Comparison of ENCODE assay signal across 10 cellular contexts in the genomic region with DNA sequence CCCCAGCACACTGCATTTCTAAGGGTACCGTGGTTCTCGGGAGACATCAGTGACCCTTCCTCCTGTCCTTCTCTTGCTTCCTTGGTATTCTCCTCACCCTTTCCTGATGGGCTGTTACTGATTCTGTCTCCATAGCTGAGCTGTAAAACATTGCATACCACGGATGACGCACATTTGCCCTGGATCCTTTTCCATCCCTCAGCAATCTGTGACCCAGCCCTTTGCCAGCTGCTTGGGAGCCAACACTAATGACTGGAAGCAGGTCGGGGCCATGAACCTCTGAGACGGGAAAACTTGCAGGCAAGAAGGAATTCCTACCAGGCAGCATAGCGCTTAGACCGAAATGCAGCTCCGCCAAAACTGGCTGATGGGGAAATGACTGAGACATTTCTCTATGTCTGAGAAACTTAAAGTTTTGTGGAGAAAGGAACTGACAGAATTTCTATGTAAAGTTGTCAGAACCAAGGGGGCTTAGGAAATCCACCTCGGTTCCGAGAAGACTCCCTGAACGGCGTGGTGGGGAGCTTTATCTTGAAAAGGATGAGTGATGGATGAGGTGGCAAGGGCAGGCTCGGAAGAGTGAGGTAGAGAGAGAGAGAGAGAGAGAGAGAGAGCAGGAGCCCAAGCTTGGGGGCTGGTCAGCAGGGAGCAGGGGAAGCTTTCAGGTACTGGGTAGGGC. TPM values are rescaled to one million over a fixed set of nuclear protein-coding genes. Genes with fewer than 3 reads are reported as not detected.
DNase-seq lines count a peak whose midpoint lies in the region; ATAC-seq, FAIRE-seq and TF ChIP-seq lines count a peak whose summit lies in the region.
"Had no signal": no experiment of that assay in that cellular context is flagged by ENCODE, and none has a peak within 500 bp of the region (broad histone marks: within the 10 kb centered on the region; RNA-seq: fewer than 3 reads in every experiment).

No MANE protein-coding gene starts in this region.

- no peaks in the 10 kb centered on the region for H3K27me3 ChIP-seq in GM12878 (replicated peaks in 1 of 2; ENCODE audit: control insufficient read depth in 2 of 2, insufficient read depth in 2 of 2, low read length in 1 of 2)
- peaks cover 0 to 14% of the 10 kb centered on the region in 2 experiments for H3K27me3 ChIP-seq in mesenchymal stem cell (ENCODE audit: control insufficient read depth in 1 of 2, insufficient read depth in 1 of 2, low read length in 2 of 2)

- TF ChIP-seq RAD21 in GM12878 (IDR thresholded peaks at IDR 0.05; ENCODE audit: insufficient read depth, low read depth, low read length) = no peak

- H3K79me2 ChIP-seq in GM12878 (ENCODE audit: control insufficient read depth, insufficient read depth, low read length) = no peaks in the 10 kb centered on the region

- in situ Hi-C loops in GM12878 (cut with MboI) = no loop called here

- H3K18ac ChIP-seq in mesenchymal stem cell (ENCODE audit: low read depth in 1 of 2, low read length in 2 of 2) = peak overlapping the region in 1 of 2 experiments; percentile 46

- POLR2A ChIA-PET in GM12878 (lab: Charles Lee) = interaction anchor here (0.6 to 1.0 kb wide), 2 partner anchors 14 to 141 kb away, joined by 3 to 5 read pairs; no protein-coding TSS in a partner anchor

- peak overlapping the region in 1 of 2 experiments; percentile 21 for H2BK12ac ChIP-seq in mesenchymal stem cell (ENCODE audit: low read length in 2 of 2)

- H2BK15ac ChIP-seq in mesenchymal stem cell (ENCODE audit: low read depth, poor library complexity, severe bottlenecking) = no peak overlapping the region

- H4K91ac ChIP-seq in mesenchymal stem cell (ENCODE audit: low read length) = no peak overlapping the region

- H2BK120ac ChIP-seq in mesenchymal stem cell (ENCODE audit: low read depth, low read length) = no peak overlapping the region

- H3K27ac Mint-ChIP-seq in HFFc6 = peak overlapping the region; percentile 96
- H3K27ac Mint-ChIP-seq: IgD-negative memory B cell had no signal

- H3K27ac ChIP-seq in GM12878 (ENCODE audit: control insufficient read depth, insufficient read depth) (peak overlapping the region; percentile 71), mesenchymal stem cell (ENCODE audit: low read length, poor library complexity, severe bottlenecking) (peak overlapping the region; percentile 65)

- H3K4me3 ChIP-seq in GM12878 = no peak overlapping the region
- peak overlapping the region in 1 of 2 experiments; percentile 52 for H3K4me3 ChIP-seq in mesenchymal stem cell (ENCODE audit: insufficient read depth in 1 of 2, low read depth in 1 of 2, low read length in 2 of 2)

- no peak for TF ChIP-seq EP300 in GM12878 (IDR thresholded peaks at IDR 0.05; ENCODE audit: borderline replicate concordance in 1 of 2, control insufficient read depth in 1 of 2, low read depth in 2 of 2, low read length in 2 of 2)

- no peaks in the 10 kb centered on the region; the same call in none of the 2 replicates for H3K27me3 Mint-ChIP-seq in HFFc6 (ENCODE audit: insufficient read depth)

- RAD21 ChIA-PET in GM12878 (lab: Charles Lee; ENCODE audit: unreplicated experiment) = interaction anchor here (1.0 to 3.4 kb wide), 5 partner anchors 44 to 93 kb away, joined by 3 to 17 read pairs (median 3); partner anchors contain the start of gene TUBB2A

- H3K9ac ChIP-seq in GM12878 (ENCODE audit: control insufficient read depth, insufficient read depth, low read length) (no peak overlapping the region), mesenchymal stem cell (ENCODE audit: low read length) (peak overlapping the region; percentile 84)

- peaks cover 75% of the 10 kb centered on the region for H3K4me1 Mint-ChIP-seq in HFFc6 (ENCODE audit: low read depth)

- peak overlapping the region; percentile 72 for H4K8ac ChIP-seq in mesenchymal stem cell (ENCODE audit: low read length)

- no peak overlapping the region for H3K14ac ChIP-seq in mesenchymal stem cell (ENCODE audit: low read length in 2 of 2)

- TF ChIP-seq POLR2A in GM12878 (IDR thresholded peaks at IDR 0.05; ENCODE audit: low read depth, low read length) = no peak

- H3K4me2 ChIP-seq in GM12878 (ENCODE audit: control insufficient read depth, insufficient read depth) (peak overlapping the region; percentile 75), mesenchymal stem cell (ENCODE audit: low read length, poor library complexity, severe bottlenecking) (no peak overlapping the region)

- no peak overlapping the region for H2BK5ac ChIP-seq in mesenchymal stem cell (ENCODE audit: low read depth, low read length, poor library complexity, severe bottlenecking)

- SMC1A ChIA-PET in GM12878 (lab: Charles Lee; ENCODE audit: uncharacterized antibody, unreplicated experiment) = interaction anchor here (1.0 to 1.5 kb wide), 6 partner anchors 11 to 525 kb away, joined by 3 to 4 read pairs (median 3); no protein-coding TSS in a partner anchor

- H3K4me1 ChIP-seq in GM12878 (ENCODE audit: control insufficient read depth, insufficient read depth, low read length) (peaks cover 47% of the 10 kb centered on the region), mesenchymal stem cell (ENCODE audit: control insufficient read depth, insufficient read depth, low read depth, low read length) (peaks cover 6% of the 10 kb centered on the region)

- H3K9me3 ChIP-seq in GM12878 (replicated peaks; ENCODE audit: control insufficient read depth, insufficient read depth, low read length) (peaks cover 4% of the 10 kb centered on the region; the same call in 2 of the 3 replicates), mesenchymal stem cell (ENCODE audit: control insufficient read depth, low read length) (no peaks in the 10 kb centered on the region)

- peaks cover 4% of the 10 kb centered on the region for H3K9me3 Mint-ChIP-seq in HFFc6

- no peak overlapping the region for H3K23ac ChIP-seq in mesenchymal stem cell (ENCODE audit: low read length in 2 of 2)

- H2AK5ac ChIP-seq in mesenchymal stem cell (ENCODE audit: low read length, severe bottlenecking) = no peak overlapping the region

- ATAC-seq in GM12878 (peak; percentile 8; the same call in 1 of the 3 replicates), HG02970 (IDR thresholded peaks at IDR 0.05; ENCODE audit: low FRiP score, unreplicated experiment) (no peak)

- intact Hi-C loops in GM12878 (cut with micrococcal nuclease; ENCODE audit: unreplicated experiment) = loop anchor here (2.0 to 10.0 kb wide), 3 partner anchors 45 to 343 kb away; no protein-coding TSS in a partner anchor

- no peaks in the 10 kb centered on the region for H3K36me3 ChIP-seq in GM12878 (ENCODE audit: control insufficient read depth in 2 of 2, insufficient read depth in 2 of 2, low read length in 1 of 2)
- no peaks in the 10 kb centered on the region for H3K36me3 ChIP-seq in mesenchymal stem cell (ENCODE audit: control insufficient read depth in 1 of 2, insufficient read depth in 2 of 2, low read depth in 1 of 2, low read length in 2 of 2)

- no peak for FAIRE-seq in GM12878 (lab: Jason Lieb, UNC)

- peak overlapping the region; percentile 82 for H3K4me3 Mint-ChIP-seq in HFFc6

- H3K79me1 ChIP-seq in mesenchymal stem cell (replicated peaks; ENCODE audit: low read length, poor library complexity, severe bottlenecking) = no peaks in the 10 kb centered on the region

- TF ChIP-seq CTCF in HFFc6 (IDR thresholded peaks at IDR 0.05) (no peak), GM12878 (IDR thresholded peaks at IDR 0.05 in 2 of 3, conservative IDR thresholded peaks at IDR 0.05 in 1 of 3; ENCODE audit: control insufficient read depth in 2 of 3, extremely low read depth in 1 of 3, insufficient read depth in 1 of 3, low read depth in 3 of 3, low read length in 3 of 3) (no peak)

- peak; percentile 83 for DNase-seq in AG08396 (ENCODE audit: low spot score)
- peak; percentile 89 for DNase-seq in HFFc6
- no peak for DNase-seq in GM12878 (ENCODE audit: low read depth, low spot score)
- peak; percentile 58 for DNase-seq in mesenchymal stem cell
- no peak for DNase-seq in DMS53 treated with DMSO at 0.1 percent for 48 hours (lab: John Stamatoyannopoulos, UW; ENCODE audit: unreplicated experiment)
- DNase-seq in DMS53 (lab: John Stamatoyannopoulos, UW) = no peak
- no peak for DNase-seq in stimulated activated CD4-positive, alpha-beta T cell treated with anti-CD3 and anti-CD28 coated beads, Interleukin-2, amount 100 ng/mL, for 24 hours
- DNase-seq: activated gamma-delta T cell treated with Interleukin-2 at 50 U/mL for 16 hours had no signal

- peak overlapping the region; percentile 31; the same call in 1 of the 2 replicates for H2AFZ ChIP-seq in GM12878 (ENCODE audit: control insufficient read depth, low read depth, low read length)
- no peak overlapping the region for H2AFZ ChIP-seq in mesenchymal stem cell (ENCODE audit: low read depth, low read length)

- no peaks in the 10 kb centered on the region for H4K20me1 ChIP-seq in GM12878 (ENCODE audit: control insufficient read depth, insufficient read depth)

- no TSS peak for BruUV-seq in GM12878 (replicated peaks; lab: Mats Ljungman, UMichigan)

- CTCF ChIA-PET in GM12878 (lab: Yijun Ruan, JAX) = interaction anchor here (1.0 to 3.0 kb wide), 5 partner anchors 18 to 51 kb away, joined by 3 to 10 read pairs (median 6); partner anchors contain the start of gene TUBB2A

- H3K4ac ChIP-seq in mesenchymal stem cell (ENCODE audit: low read depth in 1 of 2, low read length in 2 of 2) = no peak overlapping the region

- WGBS in GM12878 (ENCODE audit: insufficient coverage, insufficient replicate concordance, low lambda C conversion rate, missing lambda C conversion rate) = 89% methylated on average over 14 of the region's 14 CpGs
- 76% methylated on average over 14 of the region's 14 CpGs for WGBS in mesenchymal stem cell

- H3K36me3 Mint-ChIP-seq in HFFc6 (ENCODE audit: low read depth) = no peaks in the 10 kb centered on the region
- H3K36me3 Mint-ChIP-seq: IgD-negative memory B cell had no signal

RNA-seq across cellular contexts. Expression of gene TUBB2B, which starts 19.2 kb away (rescaled TPM):
- total RNA-seq in HFFc6 (2021; fragmentation: NEBNext Ultra II Directional; extraction: Animal tissue kit (Norgen Biotek cat#: 25700)) = 1 to 10 TPM in 3 of 6 experiments, under 1 TPM in 3; 0.14 to 1.3 (median 0.90) TPM
- total RNA-seq in GM12878 (2013; cell fraction: nucleolus; rRNA removed) = 1.7 TPM in 2 replicates
- 45.4 and 54.7 TPM in 2 replicates for total RNA-seq in GM12878 (2014; rRNA removed)
- 32.7 and 36.9 TPM in 2 replicates for total RNA-seq in GM12878 (2014; rRNA removed; fragmentation: Illumina TruSeq; extraction: Trizol)
- 55.4 and 63.2 TPM in 2 replicates for total RNA-seq in GM12878 (2021)
- 6.2 TPM for polyA plus RNA-seq in GM12878 (2011; ENCODE audit: low read depth)
- polyA plus RNA-seq in GM12878 (2011; rRNA removed) = 1.7 and 3.6 TPM in 2 replicates
- polyA plus RNA-seq in GM12878 (2011; cell fraction: cytosol; rRNA removed) = 3.4 and 5.6 TPM in 2 replicates
- polyA plus RNA-seq in GM12878 (2011; cell fraction: nucleus; rRNA removed) = 2.8 and 3.0 TPM in 2 replicates
- 19.4 and 30.4 TPM in 2 replicates for polyA plus RNA-seq in GM12878 (2012)
- polyA plus RNA-seq in GM12878 (2014; fragmentation: Illumina TruSeq; extraction: Trizol) = 14.3 and 30.9 TPM in 2 replicates
- 1 to 10 TPM; 2.6 to 5.8 TPM for polyA plus RNA-seq in GM12878 (2014; fragmentation: Nextera tagmentation; extraction: Ambion mirVana)
- 75.2 and 81.4 TPM in 2 replicates for polyA plus RNA-seq in GM12878 (2014; rRNA removed)
- 10 to 100 TPM in 1 of 2 experiments, 1 to 10 TPM in 1; 7.9 to 11.6 TPM for polyA plus RNA-seq in GM12878 (2016; fragmentation: Nextera tagmentation; extraction: Ambion mirVana)
- polyA minus RNA-seq in GM12878 (2011; rRNA and poly(A)+ RNA removed) = 2.8 and 4.0 TPM in 2 replicates
- polyA minus RNA-seq in GM12878 (2011; cell fraction: cytosol; rRNA and poly(A)+ RNA removed) = 0.67 and 1.7 TPM in 2 replicates
- polyA minus RNA-seq in GM12878 (2011; cell fraction: nucleus; rRNA and poly(A)+ RNA removed) = 0.86 and 1.1 TPM in 2 replicates
- 24.5 TPM for polyA plus RNA-seq in mesenchymal stem cell (2013, experiment 1 of 2)
- 25.5 TPM for polyA plus RNA-seq in mesenchymal stem cell (2013, experiment 2 of 2)

RNA-seq across cellular contexts. Expression of gene PSMG4, which starts 50.5 kb away (rescaled TPM):
- total RNA-seq in HFFc6 (2021; fragmentation: NEBNext Ultra II Directional; extraction: Animal tissue kit (Norgen Biotek cat#: 25700)) = 10 to 100 TPM; 14.9 to 20.1 (median 17.6) TPM
- 80.6 and 82.0 TPM in 2 replicates for total RNA-seq in GM12878 (2013; cell fraction: nucleolus; rRNA removed)
- 51.4 and 56.9 TPM in 2 replicates for total RNA-seq in GM12878 (2014; rRNA removed)
- total RNA-seq in GM12878 (2014; rRNA removed; fragmentation: Illumina TruSeq; extraction: Trizol) = 19.6 and 22.8 TPM in 2 replicates
- 32.4 and 32.9 TPM in 2 replicates for total RNA-seq in GM12878 (2021)
- 9.2 TPM for polyA plus RNA-seq in GM12878 (2011; ENCODE audit: low read depth)
- polyA plus RNA-seq in GM12878 (2011; rRNA removed) = 25.3 and 26.6 TPM in 2 replicates
- 35.6 and 60.0 TPM in 2 replicates for polyA plus RNA-seq in GM12878 (2011; cell fraction: cytosol; rRNA removed)
- 35.9 and 43.3 TPM in 2 replicates for polyA plus RNA-seq in GM12878 (2011; cell fraction: nucleus; rRNA removed)
- polyA plus RNA-seq in GM12878 (2012) = 17.4 and 18.7 TPM in 2 replicates
- 8.2 and 11.4 TPM in 2 replicates for polyA plus RNA-seq in GM12878 (2014; fragmentation: Illumina TruSeq; extraction: Trizol)
- 10 to 100 TPM in 1 of 2 experiments, 1 to 10 TPM in 1; 7.1 to 14.2 TPM for polyA plus RNA-seq in GM12878 (2014; fragmentation: Nextera tagmentation; extraction: Ambion mirVana)
- 62.6 and 67.1 TPM in 2 replicates for polyA plus RNA-seq in GM12878 (2014; rRNA removed)
- polyA plus RNA-seq in GM12878 (2016; fragmentation: Nextera tagmentation; extraction: Ambion mirVana) = 10 to 100 TPM; 54.6 to 59.3 TPM
- 25.8 and 28.8 TPM in 2 replicates for polyA minus RNA-seq in GM12878 (2011; rRNA and poly(A)+ RNA removed)
- 5.7 and 10.1 TPM in 2 replicates for polyA minus RNA-seq in GM12878 (2011; cell fraction: cytosol; rRNA and poly(A)+ RNA removed)
- 20.2 and 40.2 TPM in 2 replicates for polyA minus RNA-seq in GM12878 (2011; cell fraction: nucleus; rRNA and poly(A)+ RNA removed)
- 24.6 TPM for polyA plus RNA-seq in mesenchymal stem cell (2013, experiment 1 of 2)
- polyA plus RNA-seq in mesenchymal stem cell (2013, experiment 2 of 2) = 26.0 TPM

RNA-seq across cellular contexts. Expression of gene TUBB2A, which starts 50.9 kb away (rescaled TPM):
- total RNA-seq in HFFc6 (2021; fragmentation: NEBNext Ultra II Directional; extraction: Animal tissue kit (Norgen Biotek cat#: 25700)) = 100 to 1,000 TPM; 114 to 152 (median 120) TPM
- total RNA-seq in GM12878 (2013; cell fraction: nucleolus; rRNA removed) = 2.4 and 3.7 TPM in 2 replicates
- 47.0 and 49.5 TPM in 2 replicates for total RNA-seq in GM12878 (2014; rRNA removed)
- total RNA-seq in GM12878 (2014; rRNA removed; fragmentation: Illumina TruSeq; extraction: Trizol) = 17.8 and 22.7 TPM in 2 replicates
- 46.6 and 47.6 TPM in 2 replicates for total RNA-seq in GM12878 (2021)
- 6.1 TPM for polyA plus RNA-seq in GM12878 (2011; ENCODE audit: low read depth)
- 2.3 and 4.9 TPM in 2 replicates for polyA plus RNA-seq in GM12878 (2011; rRNA removed)
- polyA plus RNA-seq in GM12878 (2011; cell fraction: cytosol; rRNA removed) = 4.5 and 6.8 TPM in 2 replicates
- 4.8 and 7.0 TPM in 2 replicates for polyA plus RNA-seq in GM12878 (2011; cell fraction: nucleus; rRNA removed)
- 11.6 and 23.7 TPM in 2 replicates for polyA plus RNA-seq in GM12878 (2012)
- polyA plus RNA-seq in GM12878 (2014; fragmentation: Illumina TruSeq; extraction: Trizol) = 9.6 and 23.1 TPM in 2 replicates
- polyA plus RNA-seq in GM12878 (2014; fragmentation: Nextera tagmentation; extraction: Ambion mirVana) = 1 to 10 TPM; 2.2 to 6.0 TPM
- 46.1 and 49.3 TPM in 2 replicates for polyA plus RNA-seq in GM12878 (2014; rRNA removed)
- 10 to 100 TPM; 39.5 to 44.0 TPM for polyA plus RNA-seq in GM12878 (2016; fragmentation: Nextera tagmentation; extraction: Ambion mirVana)
- 3.7 and 4.4 TPM in 2 replicates for polyA minus RNA-seq in GM12878 (2011; rRNA and poly(A)+ RNA removed)
- 3.1 and 4.2 TPM in 2 replicates for polyA minus RNA-seq in GM12878 (2011; cell fraction: cytosol; rRNA and poly(A)+ RNA removed)
- 1.5 and 3.1 TPM in 2 replicates for polyA minus RNA-seq in GM12878 (2011; cell fraction: nucleus; rRNA and poly(A)+ RNA removed)
- polyA plus RNA-seq in mesenchymal stem cell (2013, experiment 1 of 2) = 99.8 TPM
- polyA plus RNA-seq in mesenchymal stem cell (2013, experiment 2 of 2) = 98.2 TPM

Comparison
In these comparisons a context has a peak if more than half of its experiments do, and no peak if none do; other contexts are left out.
1. DNase-seq: peak in AG08396 (single experiment), HFFc6 (single experiment) and mesenchymal stem cell (single experiment); none in GM12878 (single experiment), DMS53 treated with DMSO at 0.1 percent for 48 hours (single experiment), DMS53 (single experiment) and stimulated activated CD4-positive, alpha-beta T cell treated with anti-CD3 and anti-CD28 coated beads, Interleukin-2, amount 100 ng/mL, for 24 hours (0 of 2).